ENCODE assay signal across 27 cellular contexts in genomic region chr3:66098436-66098835, GRCh38. TPM values are rescaled to one million over a fixed set of nuclear protein-coding genes. Genes with fewer than 3 reads are reported as not detected.
DNase-seq lines count a peak whose midpoint lies in the region; ATAC-seq and TF ChIP-seq lines count a peak whose summit lies in the region.
"Had no signal": no experiment of that assay in that cellular context is flagged by ENCODE, and none has a peak within 500 bp of the region (broad histone marks: within the 10 kb centered on the region; RNA-seq: fewer than 3 reads in every experiment).

No MANE protein-coding gene starts in this region.

- H3K36me3 Mint-ChIP-seq in natural killer cell treated with Interleukin-12 subunit alpha and Interleukin-12 subunit beta and Interleukin-15 and Interleukin-18, amount 100 ng/mL, for 72 hours, result no peaks in the 10 kb centered on the region
- no peaks in the 10 kb centered on the region for H3K36me3 Mint-ChIP-seq in activated CD4-positive, alpha-beta memory T cell treated with anti-CD3 and anti-CD28 coated beads, Interleukin-2, amount 10 ng/mL, durations not matched to agents 7 days and 5 days (ENCODE audit: low read depth)
- H3K36me3 Mint-ChIP-seq: activated CD8-positive, alpha-beta memory T cell treated with anti-CD3 and anti-CD28 coated beads, Interleukin-2, amount 10 ng/mL, durations not matched to agents 7 days and 5 days; activated naive CD4-positive, alpha-beta T cell treated with anti-CD3 and anti-CD28 coated beads, Interleukin-2, amount 50 U/mL, for 24 hours had no signal

- H3K27ac Mint-ChIP-seq in natural killer cell treated with Interleukin-12 subunit alpha and Interleukin-12 subunit beta and Interleukin-15 and Interleukin-18, amount 100 ng/mL, for 72 hours, result no peak overlapping the region
- no peak overlapping the region for H3K27ac Mint-ChIP-seq in activated CD4-positive, alpha-beta memory T cell treated with anti-CD3 and anti-CD28 coated beads, Interleukin-2, amount 10 ng/mL, durations not matched to agents 7 days and 5 days
- H3K27ac Mint-ChIP-seq: activated CD4-positive, alpha-beta T cell treated with anti-CD3 and anti-CD28 coated beads, Interleukin-2, amount 10 ng/mL, durations not matched to agents 24 days and 14 days; activated CD8-positive, alpha-beta memory T cell treated with anti-CD3 and anti-CD28 coated beads, Interleukin-2, amount 10 ng/mL, durations not matched to agents 7 days and 5 days; activated naive CD4-positive, alpha-beta T cell treated with anti-CD3 and anti-CD28 coated beads, Interleukin-2, amount 50 U/mL, for 24 hours; activated T-helper 1 cell treated with anti-CD3 and anti-CD28 coated beads, Interleukin-12 subunit alpha, Interleukin-12 subunit beta, Interleukin-2, Interleukin-4 antibody, amounts not matched to agents 30 ng/mL and 10 ng/mL and 1 ng/mL, durations not matched to agents 14 hours and 24 hours and 36 hours; CD4-positive, alpha-beta T cell; T-helper 1 cell treated with Interleukin-12 subunit alpha and Interleukin-12 subunit beta and Interleukin-4 antibody, amounts not matched to agents 30 μg/mL and 1 μg/mL, for 36 hours had no signal

- DNase-seq in AG08396 (ENCODE audit: low spot score), result peak; percentile 55
- peak; percentile 4 for DNase-seq in H4 (ENCODE audit: low spot score)
- DNase-seq in choroid plexus epithelial cell (ENCODE audit: low read depth), result peak; percentile 44
- DNase-seq in hepatic stellate cell (ENCODE audit: low spot score), result peak; percentile 41
- DNase-seq in SKM-1 (lab: John Stamatoyannopoulos, UW; ENCODE audit: unreplicated experiment), result no peak
- DNase-seq in natural killer cell treated with Interleukin-12 subunit alpha and Interleukin-12 subunit beta and Interleukin-15 and Interleukin-18, amount 100 ng/mL, for 72 hours (ENCODE audit: low spot score), result no peak
- DNase-seq in activated CD4-positive, alpha-beta memory T cell treated with anti-CD3 and anti-CD28 coated beads, Interleukin-2, amount 10 ng/mL, durations not matched to agents 7 days and 5 days, result no peak
- DNase-seq: activated CD4-positive, alpha-beta T cell treated with anti-CD3 and anti-CD28 coated beads, Interleukin-2, amount 10 ng/mL, durations not matched to agents 24 days and 14 days; activated CD8-positive, alpha-beta memory T cell treated with anti-CD3 and anti-CD28 coated beads, Interleukin-2, amount 10 ng/mL, durations not matched to agents 7 days and 5 days; CD4-positive, alpha-beta T cell; DMS153; effector memory CD4-positive, alpha-beta T cell; left lung; midbrain; NCI-H1417; NCI-H2107; NCI-H510A treated with DMSO at 0.1 percent for 48 hours; NK-92 treated with Interleukin-12 subunit alpha and Interleukin-12 subunit beta, amount 100 ng/mL, for 24 hours; SIG-M5; substantia nigra had no signal

- H3K27me3 Mint-ChIP-seq in natural killer cell treated with Interleukin-12 subunit alpha and Interleukin-12 subunit beta and Interleukin-15 and Interleukin-18, amount 100 ng/mL, for 72 hours, result no peaks in the 10 kb centered on the region
- H3K27me3 Mint-ChIP-seq in activated CD4-positive, alpha-beta memory T cell treated with anti-CD3 and anti-CD28 coated beads, Interleukin-2, amount 10 ng/mL, durations not matched to agents 7 days and 5 days, result no peaks in the 10 kb centered on the region
- H3K27me3 Mint-ChIP-seq: activated CD8-positive, alpha-beta memory T cell treated with anti-CD3 and anti-CD28 coated beads, Interleukin-2, amount 10 ng/mL, durations not matched to agents 7 days and 5 days; activated naive CD4-positive, alpha-beta T cell treated with anti-CD3 and anti-CD28 coated beads, Interleukin-2, amount 50 U/mL, for 24 hours had no signal

- no peaks in the 10 kb centered on the region for H3K4me1 Mint-ChIP-seq in natural killer cell treated with Interleukin-12 subunit alpha and Interleukin-12 subunit beta and Interleukin-15 and Interleukin-18, amount 100 ng/mL, for 72 hours (ENCODE audit: low read depth in 2 of 2)
- no peaks in the 10 kb centered on the region for H3K4me1 Mint-ChIP-seq in activated CD4-positive, alpha-beta memory T cell treated with anti-CD3 and anti-CD28 coated beads, Interleukin-2, amount 10 ng/mL, durations not matched to agents 7 days and 5 days
- H3K4me1 Mint-ChIP-seq: activated CD4-positive, alpha-beta T cell treated with anti-CD3 and anti-CD28 coated beads, Interleukin-2, amount 10 ng/mL, durations not matched to agents 24 days and 14 days; activated CD8-positive, alpha-beta memory T cell treated with anti-CD3 and anti-CD28 coated beads, Interleukin-2, amount 10 ng/mL, durations not matched to agents 7 days and 5 days; activated naive CD4-positive, alpha-beta T cell treated with anti-CD3 and anti-CD28 coated beads, Interleukin-2, amount 50 U/mL, for 24 hours had no signal

- peaks cover 7% of the 10 kb centered on the region for H3K9me3 Mint-ChIP-seq in natural killer cell treated with Interleukin-12 subunit alpha and Interleukin-12 subunit beta and Interleukin-15 and Interleukin-18, amount 100 ng/mL, for 72 hours
- no peaks in the 10 kb centered on the region for H3K9me3 Mint-ChIP-seq in activated CD4-positive, alpha-beta memory T cell treated with anti-CD3 and anti-CD28 coated beads, Interleukin-2, amount 10 ng/mL, durations not matched to agents 7 days and 5 days
- H3K9me3 Mint-ChIP-seq: activated CD4-positive, alpha-beta T cell treated with anti-CD3 and anti-CD28 coated beads, Interleukin-2, amount 10 ng/mL, durations not matched to agents 24 days and 14 days; activated naive CD4-positive, alpha-beta T cell treated with anti-CD3 and anti-CD28 coated beads, Interleukin-2, amount 50 U/mL, for 24 hours; activated T-helper 1 cell treated with anti-CD3 and anti-CD28 coated beads, Interleukin-12 subunit alpha, Interleukin-12 subunit beta, Interleukin-2, Interleukin-4 antibody, amounts not matched to agents 30 ng/mL and 10 ng/mL and 1 ng/mL, durations not matched to agents 14 hours and 24 hours and 36 hours; T-helper 1 cell treated with Interleukin-12 subunit alpha and Interleukin-12 subunit beta and Interleukin-4 antibody, amounts not matched to agents 30 μg/mL and 1 μg/mL, for 36 hours had no signal

- ATAC-seq in activated CD4-positive, CD25-positive, alpha-beta regulatory T cell treated with anti-CD3 and anti-CD28 coated beads, Interleukin-2, amount 50 U/mL, for 24 hours, result no peak
- no peak for ATAC-seq in natural killer cell treated with Interleukin-12 subunit alpha and Interleukin-12 subunit beta and Interleukin-15 and Interleukin-18, amount 100 ng/mL, for 72 hours
- ATAC-seq: activated CD8-positive, alpha-beta memory T cell treated with anti-CD3 and anti-CD28 coated beads, Interleukin-2, amount 10 ng/mL, durations not matched to agents 7 days and 5 days; GM12878; left lung had no signal

- no peak overlapping the region for H3K4me3 Mint-ChIP-seq in natural killer cell treated with Interleukin-12 subunit alpha and Interleukin-12 subunit beta and Interleukin-15 and Interleukin-18, amount 100 ng/mL, for 72 hours
- H3K4me3 Mint-ChIP-seq in activated CD4-positive, alpha-beta memory T cell treated with anti-CD3 and anti-CD28 coated beads, Interleukin-2, amount 10 ng/mL, durations not matched to agents 7 days and 5 days, result no peak overlapping the region
- H3K4me3 Mint-ChIP-seq: activated CD4-positive, alpha-beta T cell treated with anti-CD3 and anti-CD28 coated beads, Interleukin-2, amount 10 ng/mL, durations not matched to agents 24 days and 14 days; activated CD8-positive, alpha-beta memory T cell treated with anti-CD3 and anti-CD28 coated beads, Interleukin-2, amount 10 ng/mL, durations not matched to agents 7 days and 5 days; activated naive CD4-positive, alpha-beta T cell treated with anti-CD3 and anti-CD28 coated beads, Interleukin-2, amount 50 U/mL, for 24 hours; activated T-helper 1 cell treated with anti-CD3 and anti-CD28 coated beads, Interleukin-12 subunit alpha, Interleukin-12 subunit beta, Interleukin-2, Interleukin-4 antibody, amounts not matched to agents 30 ng/mL and 10 ng/mL and 1 ng/mL, durations not matched to agents 14 hours and 24 hours and 36 hours; CD4-positive, alpha-beta T cell; T-helper 1 cell treated with Interleukin-12 subunit alpha and Interleukin-12 subunit beta and Interleukin-4 antibody, amounts not matched to agents 30 μg/mL and 1 μg/mL, for 36 hours had no signal

- no peak overlapping the region for H3K4me3 ChIP-seq in choroid plexus epithelial cell (ENCODE audit: low read depth, low read length)
- H3K4me3 ChIP-seq: ascending aorta, esophagus muscularis mucosa, GM12878, left lung had no signal

- no peak for TF ChIP-seq CTCF in choroid plexus epithelial cell (conservative IDR thresholded peaks at IDR 0.05; ENCODE audit: low read depth, low read length)

- POLR2A ChIA-PET in activated CD4-positive, alpha-beta memory T cell treated with anti-CD3 and anti-CD28 coated beads, Interleukin-2, amount 10 ng/mL, durations not matched to agents 7 days and 5 days (lab: Charles Lee), result no interaction called here

- CTCF ChIA-PET in activated CD4-positive, alpha-beta memory T cell treated with anti-CD3 and anti-CD28 coated beads, Interleukin-2, amount 10 ng/mL, durations not matched to agents 7 days and 5 days (lab: Charles Lee), result no interaction called here

RNA-seq across cellular contexts. Expression of gene MAGI1, which starts 59.7 kb away (rescaled TPM):
- total RNA-seq in H4 (2014; rRNA removed; shearing (Covaris generic)), result 0.93 and 1.4 TPM in 2 replicates
- total RNA-seq in natural killer cell treated with Interleukin-12 subunit alpha and Interleukin-12 subunit beta and Interleukin-15 and Interleukin-18, amount 100 ng/mL, for 72 hours, result not detected
- total RNA-seq in activated CD4-positive, alpha-beta memory T cell treated with anti-CD3 and anti-CD28 coated beads, Interleukin-2, amount 10 ng/mL, durations not matched to agents 7 days and 5 days, result under 1 TPM; 0.18 to 0.25 TPM
- total RNA-seq: CD4-positive, alpha-beta T cell had no signal

Comparison
In these comparisons a context has a peak if more than half of its experiments do, and no peak if none do; other contexts are left out.
1. DNase-seq: peak in AG08396 (single experiment), H4 (single experiment), choroid plexus epithelial cell (single experiment) and hepatic stellate cell (single experiment); none in SKM-1 (single experiment), natural killer cell treated with Interleukin-12 subunit alpha and Interleukin-12 subunit beta and Interleukin-15 and Interleukin-18, amount 100 ng/mL, for 72 hours (single experiment) and activated CD4-positive, alpha-beta memory T cell treated with anti-CD3 and anti-CD28 coated beads, Interleukin-2, amount 10 ng/mL, durations not matched to agents 7 days and 5 days (single experiment).